1 cellular context compared by ENCODE assay signal in genomic region chr4:37430718-37431416, GRCh38.
TF ChIP-seq lines count a peak whose summit lies in the region.

No MANE protein-coding gene starts in this region.

TF ChIP-seq in HepG2, 621 proteins besides CTCF, POLR2A, EP300 and RAD21 (continued from another document and continues in another):
- TF ChIP-seq PBX3 (CRISPR knock-in tag; IDR thresholded peaks at IDR 0.05; ENCODE audit: borderline replicate concordance) (no peak), ZNF567 (CRISPR knock-in tag; IDR thresholded peaks at IDR 0.05; ENCODE audit: borderline replicate concordance) (no peak), ZBTB21 (CRISPR knock-in tag; IDR thresholded peaks at IDR 0.05) (no peak), ZNF367 (CRISPR knock-in tag; IDR thresholded peaks at IDR 0.05; ENCODE audit: borderline replicate concordance) (no peak), ZNF501 (CRISPR knock-in tag; IDR thresholded peaks at IDR 0.05) (no peak), THRA (CRISPR knock-in tag; IDR thresholded peaks at IDR 0.05; ENCODE audit: borderline replicate concordance) (no peak), ZNF761 (CRISPR knock-in tag; conservative IDR thresholded peaks at IDR 0.05) (0 out of 2 replicates have a peak, but pooled peaks have one; percentile 44), STAT6 (CRISPR knock-in tag; IDR thresholded peaks at IDR 0.05; ENCODE audit: borderline replicate concordance) (no peak), ESRRA (CRISPR knock-in tag; IDR thresholded peaks at IDR 0.05; ENCODE audit: low read depth) (no peak), HNF1A (IDR thresholded peaks at IDR 0.05; ENCODE audit: low read depth) (0 out of 2 replicates have a peak, but pooled peaks have one; percentile 14), HNF1A (CRISPR knock-in tag; IDR thresholded peaks at IDR 0.05; ENCODE audit: borderline replicate concordance) (no peak), ATAD3A (CRISPR knock-in tag; IDR thresholded peaks at IDR 0.05) (no peak), HHEX (CRISPR knock-in tag; IDR thresholded peaks at IDR 0.05) (no peak), ZNF101 (CRISPR knock-in tag; IDR thresholded peaks at IDR 0.05; ENCODE audit: borderline replicate concordance, low read depth) (no peak), ZNF564 (CRISPR knock-in tag; IDR thresholded peaks at IDR 0.05) (no peak), ZNF781 (CRISPR knock-in tag; IDR thresholded peaks at IDR 0.05; ENCODE audit: borderline replicate concordance, not compliant biosample characterization) (no peak), NFE2L2 (IDR thresholded peaks at IDR 0.05; ENCODE audit: low read length) (no peak), ZNF143 (CRISPR knock-in tag; IDR thresholded peaks at IDR 0.05) (no peak), NR2F2 (IDR thresholded peaks at IDR 0.05; ENCODE audit: borderline replicate concordance, low read depth) (peak; percentile 44; the same call in 1 of the 2 replicates), MYNN (CRISPR knock-in tag; IDR thresholded peaks at IDR 0.05; ENCODE audit: low read depth) (no peak), CC2D1A (CRISPR knock-in tag; IDR thresholded peaks at IDR 0.05) (no peak), ZNF513 (CRISPR knock-in tag; conservative IDR thresholded peaks at IDR 0.05) (no peak), TBX2 (CRISPR knock-in tag; IDR thresholded peaks at IDR 0.05; ENCODE audit: borderline replicate concordance) (peak; percentile 57; the same call in 1 of the 2 replicates), KLF9 (CRISPR knock-in tag; IDR thresholded peaks at IDR 0.05; ENCODE audit: low read depth) (no peak), ZNF253 (CRISPR knock-in tag; IDR thresholded peaks at IDR 0.05; ENCODE audit: borderline replicate concordance) (no peak), ZNF7 (CRISPR knock-in tag; IDR thresholded peaks at IDR 0.05) (no peak), SOX13 (IDR thresholded peaks at IDR 0.05) (no peak), SOX13 (CRISPR knock-in tag; conservative IDR thresholded peaks at IDR 0.05 in 1 of 2, IDR thresholded peaks at IDR 0.05 in 1 of 2) (peak in 1 of 2 experiments; percentile 63; a peak in 1 of 4 replicates), NCOA2 (CRISPR knock-in tag; IDR thresholded peaks at IDR 0.05) (no peak), EZH2 (conservative IDR thresholded peaks at IDR 0.05; ENCODE audit: low read depth, low read length) (no peak), ZNF232 (CRISPR knock-in tag; IDR thresholded peaks at IDR 0.05; ENCODE audit: borderline replicate concordance) (no peak), ZNF121 (CRISPR knock-in tag; IDR thresholded peaks at IDR 0.05) (no peak), PRDM10 (CRISPR knock-in tag; IDR thresholded peaks at IDR 0.05; ENCODE audit: low read depth) (no peak), ZNF740 (CRISPR knock-in tag; IDR thresholded peaks at IDR 0.05) (no peak), ZBTB44 (CRISPR knock-in tag; IDR thresholded peaks at IDR 0.05) (no peak), ZNF446 (CRISPR knock-in tag; IDR thresholded peaks at IDR 0.05) (no peak), ZSCAN29 (CRISPR knock-in tag; conservative IDR thresholded peaks at IDR 0.05) (0 out of 2 replicates have a peak, but pooled peaks have one; percentile 39), LBX2 (CRISPR knock-in tag; IDR thresholded peaks at IDR 0.05; ENCODE audit: borderline replicate concordance) (no peak), GMEB1 (CRISPR knock-in tag; IDR thresholded peaks at IDR 0.05; ENCODE audit: borderline replicate concordance) (peak; percentile 33; the same call in 1 of the 2 replicates), NAIF1 (CRISPR knock-in tag; IDR thresholded peaks at IDR 0.05; ENCODE audit: borderline replicate concordance) (no peak), XBP1 (CRISPR knock-in tag; IDR thresholded peaks at IDR 0.05) (no peak), MEIS1 (CRISPR knock-in tag; IDR thresholded peaks at IDR 0.05; ENCODE audit: borderline replicate concordance) (no peak), ZNF607 (CRISPR knock-in tag; IDR thresholded peaks at IDR 0.05; ENCODE audit: borderline replicate concordance) (no peak), NFRKB (IDR thresholded peaks at IDR 0.05) (no peak), BHLHE40 (IDR thresholded peaks at IDR 0.05; ENCODE audit: low read length) (no peak), ZNF17 (CRISPR knock-in tag; IDR thresholded peaks at IDR 0.05) (no peak)
